In genomic region chr15:46703352-46703861, GRCh38 we compare ENCODE assay signal across 17 cellular contexts.
DNase-seq lines count a peak whose midpoint lies in the region; ATAC-seq and TF ChIP-seq lines count a peak whose summit lies in the region.
"Had no signal": no experiment of that assay in that cellular context is flagged by ENCODE, and none has a peak within 500 bp of the region (broad histone marks: within the 10 kb centered on the region; RNA-seq: fewer than 3 reads in every experiment).

No MANE protein-coding gene starts in this region.

- peak overlapping the region; percentile 51 for H3K27ac Mint-ChIP-seq in mesothelial cell of epicardium
- no peak overlapping the region for H3K27ac Mint-ChIP-seq in effector memory CD8-positive, alpha-beta T cell
- H3K27ac Mint-ChIP-seq: activated naive CD4-positive, alpha-beta T cell treated with anti-CD3 and anti-CD28 coated beads, Interleukin-2, amount 50 U/mL, for 24 hours; activated T-cell treated with anti-CD3 and anti-CD28 coated beads, Interleukin-2, amount 50 U/mL, for 72 hours; HFFc6 had no signal

- TF ChIP-seq CTCF in mesothelial cell of epicardium (IDR thresholded peaks at IDR 0.05; ENCODE audit: unreplicated experiment) (no peak), mucosa of descending colon (IDR thresholded peaks at IDR 0.05) (no peak)

- H3K36me3 ChIP-seq in mucosa of descending colon (ENCODE audit: low read depth) = no peaks in the 10 kb centered on the region
- H3K36me3 ChIP-seq: spleen had no signal

- peaks cover 26% of the 10 kb centered on the region for H3K9me3 Mint-ChIP-seq in mesothelial cell of epicardium
- H3K9me3 Mint-ChIP-seq in effector memory CD8-positive, alpha-beta T cell = peaks cover 11 to 13% of the 10 kb centered on the region in 2 donors

- intact Hi-C loops in mucosa of descending colon (cut with DNase I, micrococcal nuclease) = no loop called here

- H3K4me3 Mint-ChIP-seq in mesothelial cell of epicardium = no peak overlapping the region
- no peak overlapping the region for H3K4me3 Mint-ChIP-seq in effector memory CD8-positive, alpha-beta T cell
- H3K4me3 Mint-ChIP-seq: activated naive CD4-positive, alpha-beta T cell treated with anti-CD3 and anti-CD28 coated beads, Interleukin-2, amount 50 U/mL, for 24 hours; activated T-cell treated with anti-CD3 and anti-CD28 coated beads, Interleukin-2, amount 50 U/mL, for 72 hours; HFFc6 had no signal

- ATAC-seq in GM18867 (IDR thresholded peaks at IDR 0.05; ENCODE audit: unreplicated experiment) (peak; percentile 78), GM21529 (IDR thresholded peaks at IDR 0.05; ENCODE audit: unreplicated experiment) (peak; percentile 76), HG03280 (IDR thresholded peaks at IDR 0.05; ENCODE audit: unreplicated experiment) (peak; percentile 41), mucosa of descending colon (no peak)
- no peak for ATAC-seq in effector memory CD8-positive, alpha-beta T cell (replicated peaks)
- ATAC-seq: activated T-cell treated with anti-CD3 and anti-CD28 coated beads, Interleukin-2, amount 50 U/mL, for 72 hours had no signal

- no peak for DNase-seq in mesothelial cell of epicardium (ENCODE audit: low spot score in 2 of 2, unreplicated experiment in 2 of 2)
- DNase-seq in effector memory CD8-positive, alpha-beta T cell = no peak
- no peak for DNase-seq in mucosa of descending colon
- no peak for DNase-seq in NAMALWA (ENCODE audit: low spot score)
- no peak for DNase-seq in mesenteric fat pad (ENCODE audit: low spot score)
- DNase-seq: activated CD4-positive, CD25-positive, alpha-beta regulatory T cell; activated T-cell treated with anti-CD3 and anti-CD28 coated beads, Interleukin-2, amount 50 U/mL, for 72 hours; DND-41; HFFc6; NCI-H1092 treated with DMSO at 0.1 percent for 48 hours; NCI-H69; spleen had no signal

- no peaks in the 10 kb centered on the region for H3K9me3 ChIP-seq in mucosa of descending colon

- H3K36me3 Mint-ChIP-seq in mesothelial cell of epicardium = peaks cover 7% of the 10 kb centered on the region
- H3K36me3 Mint-ChIP-seq in effector memory CD8-positive, alpha-beta T cell (ENCODE audit: insufficient read depth) = no peaks in the 10 kb centered on the region
- H3K36me3 Mint-ChIP-seq: activated naive CD4-positive, alpha-beta T cell treated with anti-CD3 and anti-CD28 coated beads, Interleukin-2, amount 50 U/mL, for 24 hours had no signal

- H3K4me1 Mint-ChIP-seq in mesothelial cell of epicardium = peaks cover 5% of the 10 kb centered on the region
- H3K4me1 Mint-ChIP-seq in effector memory CD8-positive, alpha-beta T cell (ENCODE audit: low read depth in 2 of 2) = no peaks in the 10 kb centered on the region
- H3K4me1 Mint-ChIP-seq: activated naive CD4-positive, alpha-beta T cell treated with anti-CD3 and anti-CD28 coated beads, Interleukin-2, amount 50 U/mL, for 24 hours had no signal

- H3K27me3 Mint-ChIP-seq in mesothelial cell of epicardium (ENCODE audit: low read depth) = no peaks in the 10 kb centered on the region
- H3K27me3 Mint-ChIP-seq in effector memory CD8-positive, alpha-beta T cell = no peaks in the 10 kb centered on the region
- H3K27me3 Mint-ChIP-seq: activated naive CD4-positive, alpha-beta T cell treated with anti-CD3 and anti-CD28 coated beads, Interleukin-2, amount 50 U/mL, for 24 hours had no signal

- no peaks in the 10 kb centered on the region for H3K4me1 ChIP-seq in mucosa of descending colon (ENCODE audit: low read depth)
- H3K4me1 ChIP-seq: spleen had no signal

- no peak overlapping the region for H3K4me3 ChIP-seq in mucosa of descending colon
- H3K4me3 ChIP-seq: SK-N-MC, spleen had no signal

Comparison
In these comparisons a context has a peak if more than half of its experiments do, and no peak if none do; other contexts are left out.
1. ATAC-seq: peak in GM18867 (single experiment), GM21529 (single experiment) and HG03280 (single experiment); none in effector memory CD8-positive, alpha-beta T cell (single experiment) and mucosa of descending colon (single experiment).